Comparison of ENCODE assay signal across 29 cellular contexts in genomic region chr6:27392623-27393022, GRCh38.
"Had no signal": no experiment of that assay in that cellular context is flagged by ENCODE, and none has a peak within 500 bp of the region (broad histone marks: within the 10 kb centered on the region; RNA-seq: fewer than 3 reads in every experiment).

No MANE protein-coding gene starts in this region.

- H3K4me2 ChIP-seq: smooth muscle cell had no signal

- H3K27me3 ChIP-seq: pancreas, spleen, suprapubic skin, testis, tibial artery, transverse colon, upper lobe of left lung, vagina had no signal

- ATAC-seq: naive thymus-derived CD8-positive, alpha-beta T cell; natural killer cell treated with Interleukin-12 subunit alpha and Interleukin-12 subunit beta and Interleukin-15 and Interleukin-18, amount 100 ng/mL, for 72 hours; pancreas; psoas muscle; right cardiac atrium; sciatic nerve; stimulated activated memory B cell treated with anti-CD40 and anti-IgM and Interleukin-4, amounts not matched to agents 10 μg/mL and 1 μg/mL and 100 μg/mL, for 72 hours; stimulated activated naive CD8-positive, alpha-beta T cell treated with anti-CD3 and anti-CD28 coated beads, Interleukin-15, amount 100 ng/mL, for 72 hours; stimulated activated naive CD8-positive, alpha-beta T cell treated with anti-CD3 and anti-CD28 coated beads, Interleukin-15, Interleukin-2, amounts not matched to agents 100 U/mL and 50 U/mL, for 24 hours had no signal

- FAIRE-seq: pancreas, urothelium cell line had no signal

- H3K4me3 ChIP-seq: pancreas, psoas muscle, skin epidermis, smooth muscle cell, spleen, suprapubic skin, testis, tibial artery, transverse colon, upper lobe of left lung, vagina had no signal

- H3K36me3 ChIP-seq: neutrophil, pancreas, suprapubic skin, transverse colon, upper lobe of left lung, vagina had no signal

- H3K9me3 ChIP-seq: neutrophil, pancreas, psoas muscle, suprapubic skin, testis, transverse colon, vagina had no signal

- H3K27ac ChIP-seq: neutrophil, pancreas, psoas muscle, skin epidermis, spleen, suprapubic skin, testis, tibial artery, transverse colon, upper lobe of left lung, vagina had no signal

- DNase-seq: naive thymus-derived CD8-positive, alpha-beta T cell; nephron progenitor cell; nucleus accumbens; pancreas; psoas muscle; right cardiac atrium; spleen; stimulated activated CD4-positive, alpha-beta T cell treated with anti-CD3 and anti-CD28 coated beads, Interleukin-12 subunit alpha, Interleukin-12 subunit beta, amount 100 ng/mL, for 4 hours; stimulated activated CD4-positive, alpha-beta T cell treated with anti-CD3 and anti-CD28 coated beads, Interleukin-1b, Interleukin-23, amount 100 ng/mL, for 48 hours; stimulated activated CD4-positive, alpha-beta T cell treated with anti-CD3 and anti-CD28 coated beads, Interleukin-4, amount 100 ng/mL, for 1 hour; stimulated activated CD4-positive, alpha-beta T cell treated with anti-CD3 and anti-CD28 coated beads, Interleukin-4, amount 100 ng/mL, for 4 hours; stimulated activated CD8-positive, alpha-beta memory T cell treated with anti-CD3 and anti-CD28 coated beads, Interleukin-4, amount 100 ng/mL, for 48 hours; stimulated activated naive CD4-positive, alpha-beta T cell; stimulated activated naive CD8-positive, alpha-beta T cell treated with anti-CD3 and anti-CD28 coated beads, Interleukin-15, amount 100 ng/mL, for 72 hours; stimulated activated naive CD8-positive, alpha-beta T cell treated with anti-CD3 and anti-CD28 coated beads, Interleukin-15, Interleukin-2, amounts not matched to agents 100 U/mL and 50 U/mL, for 24 hours; substantia nigra; testis; tibial artery; transverse colon; upper lobe of left lung had no signal

- H3K4me1 ChIP-seq: psoas muscle, testis had no signal
